2 cellular contexts compared by ENCODE assay signal in genomic region chr1:24570265-24571125, GRCh38.
A peak's percentile ranks its signal among the peaks of the same experiment; 100 is the strongest.
TF ChIP-seq lines count a peak whose summit lies in the region.

No MANE protein-coding gene starts in this region.

TF ChIP-seq in K562, 482 proteins besides CTCF, POLR2A, EP300 and RAD21:
- 0 out of 2 replicates have a peak, but pooled peaks have one; percentile 70 for TF ChIP-seq ZNF24 (IDR thresholded peaks at IDR 0.05)
- TF ChIP-seq NR2C2 (CRISPR knock-in tag; IDR thresholded peaks at IDR 0.05): 0 out of 2 replicates have a peak, but pooled peaks have one; percentile 33
- no peak for TF ChIP-seq NR2C2 (tag; IDR thresholded peaks at IDR 0.05)
- TF ChIP-seq SIX5 (IDR thresholded peaks at IDR 0.05; ENCODE audit: borderline replicate concordance in 1 of 2, insufficient read depth in 1 of 2, low read depth in 1 of 2, low read length in 2 of 2): no peak
- no peak for TF ChIP-seq NR4A1 (CRISPR knock-in tag; IDR thresholded peaks at IDR 0.05)
- no peak for TF ChIP-seq NR4A1 (tag; IDR thresholded peaks at IDR 0.05)

TF ChIP-seq in HepG2, 621 proteins besides CTCF, POLR2A, EP300 and RAD21:
- TF ChIP-seq NR2F6 (IDR thresholded peaks at IDR 0.05): 0 out of 2 replicates have a peak, but pooled peaks have one; percentile 15
- no peak for TF ChIP-seq NR2F6 (CRISPR knock-in tag; IDR thresholded peaks at IDR 0.05)
- TF ChIP-seq YY1 (IDR thresholded peaks at IDR 0.05; ENCODE audit: insufficient read depth, insufficient replicate concordance, low read depth, low read length): no peak
- TF ChIP-seq SOX6 (IDR thresholded peaks at IDR 0.05): no peak
- TF ChIP-seq SOX6 (CRISPR knock-in tag; IDR thresholded peaks at IDR 0.05): 0 out of 2 replicates have a peak, but pooled peaks have one; percentile 6
- 0 out of 2 replicates have a peak, but pooled peaks have one; percentile 53 for TF ChIP-seq ZNF24 (IDR thresholded peaks at IDR 0.05)
- TF ChIP-seq RCOR2 (CRISPR knock-in tag; IDR thresholded peaks at IDR 0.05): no peak
- TF ChIP-seq ZNF710 (CRISPR knock-in tag; IDR thresholded peaks at IDR 0.05; ENCODE audit: borderline replicate concordance): no peak
- peak; percentile 91 for TF ChIP-seq ZNF121 (CRISPR knock-in tag; IDR thresholded peaks at IDR 0.05)
